16 cellular contexts compared by ENCODE assay signal in the genomic region with DNA sequence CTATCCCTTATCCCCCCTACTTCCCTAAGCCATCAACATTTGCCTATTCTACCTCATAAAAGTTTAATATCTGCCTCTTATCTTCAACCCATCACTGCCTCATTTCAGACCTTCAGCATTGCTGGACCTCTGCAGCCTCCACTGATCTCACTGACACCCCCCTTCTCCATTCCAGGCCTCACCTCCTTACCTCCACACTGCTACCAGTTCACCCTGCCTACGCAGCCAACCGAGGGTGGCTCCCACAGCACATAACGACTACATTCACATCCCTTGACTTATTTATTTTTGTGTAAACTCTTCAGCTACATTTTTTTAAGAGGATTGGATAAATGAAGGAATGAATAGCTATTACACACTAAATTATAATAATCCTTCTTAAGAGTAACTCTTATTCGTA. TPM values are rescaled to one million over a fixed set of nuclear protein-coding genes. Genes with fewer than 3 reads are reported as not detected.
DNase-seq lines count a peak whose midpoint lies in the region; ATAC-seq, FAIRE-seq and TF ChIP-seq lines count a peak whose summit lies in the region.
"Had no signal": no experiment of that assay in that cellular context is flagged by ENCODE, and none has a peak within 500 bp of the region (broad histone marks: within the 10 kb centered on the region; RNA-seq: fewer than 3 reads in every experiment).

No MANE protein-coding gene starts in this region.

- peaks cover 2% of the 10 kb centered on the region; the same call in 1 of the 2 replicates for H3K23me2 ChIP-seq in H1 (ENCODE audit: low read depth, low read length)

- H3K4ac ChIP-seq in IMR-90 (ENCODE audit: low read depth, low read length) (no peak overlapping the region), H1 (replicated peaks; ENCODE audit: insufficient read length, low read depth, low read length) (no peak overlapping the region)

- H2AFZ ChIP-seq in GM23338, result no peak overlapping the region
- no peak overlapping the region for H2AFZ ChIP-seq in IMR-90 (replicated peaks; ENCODE audit: low read length, poor library complexity)
- H2AFZ ChIP-seq in H1 (ENCODE audit: low read length), result no peak overlapping the region
- no peak overlapping the region for H2AFZ ChIP-seq in PC-9

- H3K9me1 ChIP-seq in IMR-90 (ENCODE audit: insufficient read depth, low read length), result 0 out of 2 replicates have a peak, but pooled peaks cover 3% of the 10 kb centered on the region

- peaks cover 3% of the 10 kb centered on the region for H3K27me3 Mint-ChIP-seq in GM23338 (ENCODE audit: insufficient read depth, low read depth, poor library complexity)
- no peaks in the 10 kb centered on the region for H3K27me3 Mint-ChIP-seq in nephron (ENCODE audit: low read depth)

- peaks cover 48% of the 10 kb centered on the region for H3K4me1 ChIP-seq in GM23338 (ENCODE audit: insufficient read depth)
- peaks cover 4% of the 10 kb centered on the region for H3K4me1 ChIP-seq in IMR-90 (ENCODE audit: control insufficient read depth, insufficient read depth, low read length)
- H3K4me1 ChIP-seq in H1 (replicated peaks in 1 of 4; ENCODE audit: control insufficient read depth in 3 of 4, insufficient read depth in 4 of 4, low read length in 3 of 4), result peaks cover 4 to 12% (median 7%) of the 10 kb centered on the region in 4 experiments; a peak in 5 of 7 replicates
- no peaks in the 10 kb centered on the region for H3K4me1 ChIP-seq in PC-9 (replicated peaks; ENCODE audit: insufficient read depth)

- H3K9me3 ChIP-seq in IMR-90 (ENCODE audit: control insufficient read depth, insufficient read depth, low read length) (no peaks in the 10 kb centered on the region), H1 (ENCODE audit: insufficient read depth in 2 of 2, low read depth in 1 of 2, low read length in 1 of 2) (no peaks in the 10 kb centered on the region), PC-9 (ENCODE audit: insufficient read depth, low read depth) (no peaks in the 10 kb centered on the region)
- H3K9me3 ChIP-seq: MG63 had no signal

- ATAC-seq in GM23338 (peak; percentile 52), IMR-90 (ENCODE audit: low read depth) (no peak)
- ATAC-seq: Panc1, Right ventricle myocardium inferior had no signal

- H3K14ac ChIP-seq in IMR-90 (replicated peaks; ENCODE audit: low read depth, low read length) (no peak overlapping the region), H1 (ENCODE audit: insufficient read length) (no peak overlapping the region)

- H3K9me2 ChIP-seq in GM23338 (ENCODE audit: insufficient read depth) (no peaks in the 10 kb centered on the region; the same call in 1 of the 2 replicates), PC-9 (ENCODE audit: insufficient read depth) (no peaks in the 10 kb centered on the region)

- H3K79me1 ChIP-seq in IMR-90 (ENCODE audit: low read depth in 1 of 2, low read length in 2 of 2) (peaks cover 24 to 48% of the 10 kb centered on the region in 2 experiments), H1 (ENCODE audit: low read depth, low read length) (no peaks in the 10 kb centered on the region)

- no peak overlapping the region for H2AK5ac ChIP-seq in IMR-90 (ENCODE audit: low read depth, low read length)
- no peak overlapping the region; the same call in 1 of the 2 replicates for H2AK5ac ChIP-seq in H1 (ENCODE audit: low read depth, low read length)

- H3K36me3 ChIP-seq in GM23338 (ENCODE audit: insufficient read depth) (no peaks in the 10 kb centered on the region), IMR-90 (ENCODE audit: control insufficient read depth, insufficient read depth, low read length) (peaks cover 6% of the 10 kb centered on the region), H1 (ENCODE audit: control insufficient read depth in 2 of 4, insufficient read depth in 4 of 4, low read length in 3 of 4) (peaks cover 0 to 13% (median 0%) of the 10 kb centered on the region in 4 experiments; a peak in 1 of 8 replicates), PC-9 (ENCODE audit: low read depth) (peaks cover 26% of the 10 kb centered on the region)

- H2BK5ac ChIP-seq in IMR-90 (ENCODE audit: low read depth, low read length, poor library complexity, severe bottlenecking) (no peak overlapping the region), H1 (ENCODE audit: low read depth, low read length) (no peak overlapping the region)

- H3K4me2 ChIP-seq in GM23338 (peak overlapping the region; percentile 68), IMR-90 (ENCODE audit: low read depth, low read length) (no peak overlapping the region), H1 (ENCODE audit: insufficient read depth in 1 of 2, low read depth in 2 of 2, low read length in 2 of 2) (peak overlapping the region; percentile 2 to 70; a peak in 1 of 4 replicates), PC-9 (no peak overlapping the region)

- DNase-seq in GM23338 (ENCODE audit: low spot score) (no peak), IMR-90 (no peak), H1 (ENCODE audit: low read depth in 1 of 2, low spot score in 2 of 2) (no peak), occipital lobe (lab: John Stamatoyannopoulos, UW) (no peak), PC-9 (no peak), G401 (ENCODE audit: low spot score) (no peak)
- DNase-seq: COR-L47, MG63, NCI-H1092 treated with DMSO at 0.1 percent for 48 hours, NCI-H1694, NCI-H524 had no signal

- intact Hi-C loops in IMR-90 (cut with micrococcal nuclease), result no loop called here
- intact Hi-C loops in PC-9 (cut with micrococcal nuclease; ENCODE audit: unreplicated experiment), result no loop called here

- no peaks in the 10 kb centered on the region for H3K9me3 Mint-ChIP-seq in GM23338
- no peaks in the 10 kb centered on the region for H3K9me3 Mint-ChIP-seq in nephron
- H3K9me3 Mint-ChIP-seq: CD14-positive monocyte had no signal

- H4K20me1 ChIP-seq in GM23338 (replicated peaks; ENCODE audit: insufficient read depth) (no peaks in the 10 kb centered on the region), IMR-90 (ENCODE audit: insufficient read depth, low read length) (peaks cover 5% of the 10 kb centered on the region; the same call in 1 of the 2 replicates), H1 (replicated peaks in 1 of 2; ENCODE audit: control insufficient read depth in 1 of 2, insufficient read depth in 2 of 2, low read length in 2 of 2) (no peaks in the 10 kb centered on the region), PC-9 (ENCODE audit: insufficient read depth) (peaks cover 21% of the 10 kb centered on the region)

- H3K79me2 ChIP-seq in GM23338 (replicated peaks; ENCODE audit: insufficient read depth), result peaks cover 69% of the 10 kb centered on the region
- H3K79me2 ChIP-seq in H1 (ENCODE audit: control insufficient read depth in 1 of 2, insufficient read depth in 2 of 2, low read length in 2 of 2), result peaks cover 0 to 33% of the 10 kb centered on the region in 2 experiments; a peak in 2 of 4 replicates
- H3K79me2 ChIP-seq in PC-9 (ENCODE audit: low read depth), result peaks cover 41% of the 10 kb centered on the region

- peak overlapping the region; percentile 78 for H3K27ac Mint-ChIP-seq in GM23338
- H3K27ac Mint-ChIP-seq in nephron, result peak overlapping the region in 2 of 3 experiments; percentile 5 to 50

- H3K56ac ChIP-seq in IMR-90 (ENCODE audit: extremely low read depth, insufficient read depth, low read length) (no peak overlapping the region), H1 (replicated peaks; ENCODE audit: insufficient read length, low read depth, low read length) (no peak overlapping the region)

- no peak overlapping the region for H2BK20ac ChIP-seq in IMR-90 (ENCODE audit: low read depth, low read length)
- no peak overlapping the region for H2BK20ac ChIP-seq in H1 (ENCODE audit: low read length)

- no peak overlapping the region for H2AK9ac ChIP-seq in IMR-90 (replicated peaks; ENCODE audit: low read depth, low read length, poor library complexity)

- TF ChIP-seq POLR2A in IMR-90 (IDR thresholded peaks at IDR 0.05; ENCODE audit: low read depth, low read length), result no peak
- no peak for TF ChIP-seq POLR2A in H1 (IDR thresholded peaks at IDR 0.05; ENCODE audit: control extremely low read depth in 1 of 2, low read depth in 2 of 2, low read length in 2 of 2)

- peaks cover 10% of the 10 kb centered on the region; the same call in 1 of the 2 replicates for H3F3A ChIP-seq in GM23338 (replicated peaks; ENCODE audit: low read depth)
- peaks cover 3% of the 10 kb centered on the region; the same call in 1 of the 2 replicates for H3F3A ChIP-seq in PC-9 (ENCODE audit: insufficient read depth, low read depth)

- H3K9ac ChIP-seq in IMR-90 (ENCODE audit: low read depth, low read length), result no peak overlapping the region
- no peak overlapping the region for H3K9ac ChIP-seq in H1 (replicated peaks in 1 of 4; ENCODE audit: extremely low read depth in 1 of 4, low read depth in 3 of 4, low read length in 3 of 4)

- H3K27me3 ChIP-seq in GM23338 (ENCODE audit: insufficient read depth) (no peaks in the 10 kb centered on the region), IMR-90 (ENCODE audit: control insufficient read depth, insufficient read depth, low read length) (no peaks in the 10 kb centered on the region), H1 (replicated peaks in 1 of 4; ENCODE audit: control insufficient read depth in 3 of 4, extremely low read depth in 1 of 4, insufficient read depth in 3 of 4, low read length in 3 of 4) (no peaks in the 10 kb centered on the region), PC-9 (ENCODE audit: insufficient read depth, low read depth) (no peaks in the 10 kb centered on the region)
- H3K27me3 ChIP-seq: MG63 had no signal

- no peak for TF ChIP-seq CTCF in GM23338 (conservative IDR thresholded peaks at IDR 0.05; ENCODE audit: low read depth in 2 of 2)
- no peak for TF ChIP-seq CTCF in IMR-90 (conservative IDR thresholded peaks at IDR 0.05; ENCODE audit: low read depth, low read length)
- no peak for TF ChIP-seq CTCF in H1 (IDR thresholded peaks at IDR 0.05; ENCODE audit: control extremely low read depth in 1 of 3, insufficient read depth in 1 of 3, low read depth in 1 of 3, low read length in 3 of 3)
- no peak for TF ChIP-seq CTCF in nephron (IDR thresholded peaks at IDR 0.05; ENCODE audit: unreplicated experiment in 3 of 3)
- no peak for TF ChIP-seq CTCF in PC-9 (conservative IDR thresholded peaks at IDR 0.05)

- H2BK15ac ChIP-seq in IMR-90 (ENCODE audit: low read depth, low read length) (no peak overlapping the region), H1 (ENCODE audit: low read length) (no peak overlapping the region)

- H4K8ac ChIP-seq in IMR-90 (ENCODE audit: low read depth in 2 of 2, low read length in 2 of 2), result no peak overlapping the region
- H4K8ac ChIP-seq in H1 (ENCODE audit: extremely low read depth, insufficient read depth, low read length), result no peak overlapping the region

- TF ChIP-seq RAD21 in IMR-90 (IDR thresholded peaks at IDR 0.05; ENCODE audit: low read length) (no peak), H1 (IDR thresholded peaks at IDR 0.05 in 1 of 2, conservative IDR thresholded peaks at IDR 0.05 in 1 of 2; ENCODE audit: low read depth in 2 of 2, low read length in 2 of 2) (no peak)

- H2BK120ac ChIP-seq in IMR-90 (ENCODE audit: low read depth, low read length) (no peak overlapping the region), H1 (replicated peaks; ENCODE audit: low read depth, low read length) (no peak overlapping the region)

- no peak for TF ChIP-seq EP300 in H1 (IDR thresholded peaks at IDR 0.05; ENCODE audit: borderline replicate concordance in 1 of 2, low read depth in 2 of 2, low read length in 2 of 2)

- H3K36me3 Mint-ChIP-seq in GM23338 (ENCODE audit: low read depth), result peaks cover 26% of the 10 kb centered on the region
- peaks cover 23% of the 10 kb centered on the region for H3K36me3 Mint-ChIP-seq in nephron (ENCODE audit: low read depth)

- H3K27ac ChIP-seq in GM23338 (ENCODE audit: low read depth) (peak overlapping the region; percentile 92), IMR-90 (ENCODE audit: insufficient read depth, low read length) (no peak overlapping the region; the same call in 1 of the 2 replicates), H1 (ENCODE audit: low read depth, low read length) (no peak overlapping the region), PC-9 (no peak overlapping the region)

- BruUV-seq in IMR-90 (replicated peaks; lab: Mats Ljungman, UMichigan) (no TSS peak), PC-9 (replicated peaks; lab: Mats Ljungman, UMichigan) (no TSS peak)

- dilution Hi-C loops in IMR-90 (cut with HindIII; ENCODE audit: low sequenced_read_pairs, unreplicated experiment), result no loop called here

- H3K4me1 Mint-ChIP-seq in GM23338 (peaks cover 35% of the 10 kb centered on the region), nephron (peaks cover 5% of the 10 kb centered on the region)

- no peak for FAIRE-seq in H1 (lab: Jason Lieb, UNC)
- FAIRE-seq: GM12892 had no signal

- peak overlapping the region; percentile 63; the same call in 1 of the 2 replicates for H3K23ac ChIP-seq in IMR-90 (ENCODE audit: low read depth, low read length)
- no peak overlapping the region for H3K23ac ChIP-seq in H1 (ENCODE audit: insufficient read length)

- WGBS in IMR-90 (ENCODE audit: extremely low coverage in 2 of 2, insufficient read length in 1 of 2), 2 experiments, result no CpG with 5 or more reads among the region's 4 CpGs
- 69% methylated on average over 4 of the region's 4 CpGs; no CpG with 5 or more reads in 1 of the 2 experiments for WGBS in H1 (ENCODE audit: extremely low coverage in 1 of 2, insufficient coverage in 1 of 2, insufficient read length in 1 of 2, insufficient replicate concordance in 2 of 2, low coverage in 1 of 2, low lambda C conversion rate in 2 of 2, missing lambda C conversion rate in 1 of 2), 2 experiments

- H3K4me3 Mint-ChIP-seq in GM23338 (peak overlapping the region; percentile 22), nephron (no peak overlapping the region)
- H3K4me3 Mint-ChIP-seq: CD14-positive monocyte had no signal

- in situ Hi-C loops in IMR-90 (cut with MboI; ENCODE audit: low sequenced_read_pairs) (no loop called here), G401 (cut with HindIII; ENCODE audit: low sequenced_read_pairs) (no loop called here)

- CTCF ChIA-PET in IMR-90 (lab: Yijun Ruan, JAX), result no interaction called here
- CTCF ChIA-PET in H1 (lab: Charles Lee; ENCODE audit: partially characterized antibody), result interaction anchor here (0.7 kb wide), 1 partner anchor 8 kb away, joined by 5 read pairs; no protein-coding TSS in a partner anchor
- CTCF ChIA-PET in PC-9 (lab: Charles Lee), result no interaction called here

- H3K18ac ChIP-seq in IMR-90 (ENCODE audit: low read depth, low read length) (no peak overlapping the region), H1 (ENCODE audit: extremely low read depth, low read length) (no peak overlapping the region)

- H4K91ac ChIP-seq in IMR-90 (ENCODE audit: insufficient read depth, low read depth, low read length), result no peak overlapping the region
- no peak overlapping the region for H4K91ac ChIP-seq in H1 (replicated peaks; ENCODE audit: insufficient read length, low read length)

- POLR2A ChIA-PET in IMR-90 (lab: Charles Lee; ENCODE audit: unreplicated experiment), result interaction anchor here (0.7 kb wide), 1 partner anchor 557 kb away, joined by 4 read pairs; no protein-coding TSS in a partner anchor
- POLR2A ChIA-PET in H1 (lab: Charles Lee; ENCODE audit: partially characterized antibody), result interaction anchor here (0.6 to 3.0 kb wide), 5 partner anchors 10 to 202 kb away, joined by 3 to 13 read pairs (median 9); a partner anchor contains a TSS
- POLR2A ChIA-PET in PC-9 (lab: Charles Lee; ENCODE audit: unreplicated experiment), result no interaction called here

- H4K5ac ChIP-seq in IMR-90 (ENCODE audit: low read depth, low read length) (no peak overlapping the region), H1 (ENCODE audit: insufficient read length, low read depth, low read length) (no peak overlapping the region)

- H3K4me3 ChIP-seq in GM23338, result no peak overlapping the region
- H3K4me3 ChIP-seq in IMR-90 (ENCODE audit: insufficient read depth, low read depth, low read length), result no peak overlapping the region
- no peak overlapping the region for H3K4me3 ChIP-seq in H1 (ENCODE audit: extremely low read depth in 1 of 4, insufficient read depth in 2 of 4, low read depth in 3 of 4, low read length in 4 of 4)
- H3K4me3 ChIP-seq in PC-9, result no peak overlapping the region
- H3K4me3 ChIP-seq: MG63 had no signal

- no peak overlapping the region for H2BK12ac ChIP-seq in H1 (ENCODE audit: low read depth, low read length)

RNA-seq across cellular contexts. Expression of a gene that starts 14.2 kb away (rescaled TPM):
- total RNA-seq in GM23338 (2014; rRNA removed; shearing (Covaris generic)), result 16.6 and 22.6 TPM in 2 replicates
- polyA plus RNA-seq in GM23338 (2016; fragmentation: Nextera tagmentation; extraction: Ambion mirVana) (13.8 and 18.4 TPM in 2 replicates), IMR-90 (2012; rRNA removed) (18.0 and 19.3 TPM in 2 replicates), H1 (2011; rRNA removed) (5.2 and 8.1 TPM in 2 replicates)
- total RNA-seq in IMR-90 (2012; rRNA removed) (29.6 and 41.4 TPM in 2 replicates), occipital lobe (33.2 TPM), PC-9 (2021) (23.7 and 30.1 TPM in 2 replicates)
- polyA plus RNA-seq in IMR-90 (2012; cell fraction: cytosol; rRNA removed), result 8.1 and 10.4 TPM in 2 replicates
- 8.1 and 21.6 TPM in 2 replicates for polyA plus RNA-seq in IMR-90 (2012; cell fraction: nucleus; rRNA removed; ENCODE audit: low replicate concordance)
- total RNA-seq in H1 (2021; fragmentation: NEBNext Ultra II Directional; extraction: Animal tissue kit (Norgen Biotek cat#: 25700)), result 20.6 and 23.8 TPM in 2 replicates
- polyA plus RNA-seq in H1 (2011; cell fraction: cytosol; rRNA removed), result 13.0 TPM
- polyA plus RNA-seq in H1 (2011; cell fraction: nucleus; rRNA removed), result 9.0 TPM
- polyA plus RNA-seq in H1 (2012, experiment 1 of 2), result 11.6 to 19.3 TPM (median 12.8 TPM) in 4 replicates
- 1.3 TPM for polyA plus RNA-seq in H1 (2012, experiment 2 of 2)
- 28.4 TPM for polyA plus RNA-seq in H1 (2013, experiment 1 of 2)
- polyA plus RNA-seq in H1 (2013, experiment 2 of 2), result 38.3 TPM
- polyA minus RNA-seq in H1 (2011; rRNA and poly(A)+ RNA removed), result 8.4 and 11.0 TPM in 2 replicates
- polyA minus RNA-seq in H1 (2011; cell fraction: cytosol; rRNA and poly(A)+ RNA removed), result 7.0 TPM
- polyA minus RNA-seq in H1 (2011; cell fraction: nucleus; rRNA and poly(A)+ RNA removed), result 9.7 TPM
- total RNA-seq in G401 (2014; rRNA removed; shearing (Covaris generic)), result 16.6 and 34.7 TPM in 2 replicates

Comparison
In these comparisons a context has a peak if more than half of its experiments do, and no peak if none do; other contexts are left out.
1. H3K4me2 ChIP-seq: peak in GM23338 (single experiment) and H1 (2 of 2); none in IMR-90 (single experiment) and PC-9 (single experiment).